In genomic region chr15:75647370-75648155, GRCh38 we compare ENCODE assay signal across 1 cellular context.
TF ChIP-seq lines count a peak whose summit lies in the region.

Gene SNX33, plus strand, starts transcription at chr15:75647912. Its CDS starts 1,191 bp downstream, at chr15:75649103.

TF ChIP-seq in HepG2, 621 proteins besides CTCF, POLR2A, EP300 and RAD21 (continued from another document and continues in another):
- TF ChIP-seq, protein P1, sequence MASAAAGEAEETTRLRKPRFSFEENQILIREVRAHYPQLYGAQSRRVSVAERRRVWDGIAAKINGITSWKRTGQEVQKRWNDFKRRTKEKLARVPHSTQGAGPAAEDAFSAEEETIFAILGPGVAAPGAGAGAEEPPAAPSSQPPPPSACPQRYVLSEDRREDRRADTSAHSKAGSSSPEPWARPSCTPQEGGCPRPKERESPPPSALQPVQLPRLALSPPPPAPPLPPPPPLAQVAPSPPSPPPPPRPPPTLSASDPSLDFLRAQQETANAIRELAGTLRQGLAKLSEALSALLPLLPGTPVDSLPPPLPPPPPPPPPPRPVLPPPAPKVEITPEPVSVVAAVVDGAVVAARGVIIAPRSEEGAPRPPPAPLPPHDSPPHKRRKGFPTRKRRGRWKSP (CRISPR knock-in tag; IDR thresholded peaks at IDR 0.05) = peak; percentile 55; the same call in 1 of the 2 replicates
- TF ChIP-seq ZNF431 (CRISPR knock-in tag; IDR thresholded peaks at IDR 0.05; ENCODE audit: borderline replicate concordance, low read depth) (no peak; the same call in 1 of the 2 replicates), KMT2B (CRISPR knock-in tag; IDR thresholded peaks at IDR 0.05) (no peak; the same call in 1 of the 2 replicates), KAT2B (IDR thresholded peaks at IDR 0.05; ENCODE audit: borderline replicate concordance, low read depth, low read length) (no peak), TBP (CRISPR knock-in tag; IDR thresholded peaks at IDR 0.05) (no peak), KDM4B (CRISPR knock-in tag; IDR thresholded peaks at IDR 0.05) (no peak), NR2F2 (IDR thresholded peaks at IDR 0.05; ENCODE audit: borderline replicate concordance, low read depth) (no peak), RXRB (CRISPR knock-in tag; IDR thresholded peaks at IDR 0.05; ENCODE audit: borderline replicate concordance) (no peak), ARID3A (IDR thresholded peaks at IDR 0.05; ENCODE audit: low read depth, low read length) (no peak), ZNF768 (CRISPR knock-in tag; IDR thresholded peaks at IDR 0.05) (no peak; the same call in 1 of the 2 replicates), ZNF430 (CRISPR knock-in tag; IDR thresholded peaks at IDR 0.05) (no peak; the same call in 1 of the 2 replicates), FOSL2 (CRISPR knock-in tag; IDR thresholded peaks at IDR 0.05) (peak; percentile 9; the same call in 1 of the 2 replicates), ZNF572 (CRISPR knock-in tag; IDR thresholded peaks at IDR 0.05) (peak; percentile 34; the same call in 1 of the 2 replicates), ZSCAN20 (CRISPR knock-in tag; IDR thresholded peaks at IDR 0.05; ENCODE audit: borderline replicate concordance) (no peak), SALL1 (CRISPR knock-in tag; IDR thresholded peaks at IDR 0.05) (no peak; the same call in none of the 2 replicates), NBN (conservative IDR thresholded peaks at IDR 0.05) (no peak), NFIB (CRISPR knock-in tag; IDR thresholded peaks at IDR 0.05; ENCODE audit: borderline replicate concordance) (no peak), SMAD9 (CRISPR knock-in tag; IDR thresholded peaks at IDR 0.05) (0 out of 2 replicates have a peak, but pooled peaks have one; percentile 1), ZNF317 (CRISPR knock-in tag; IDR thresholded peaks at IDR 0.05) (peak; percentile 17; the same call in 1 of the 2 replicates), ZNF143 (CRISPR knock-in tag; IDR thresholded peaks at IDR 0.05) (peak; percentile 45; the same call in 1 of the 2 replicates), TCF7 (IDR thresholded peaks at IDR 0.05; ENCODE audit: low read depth) (no peak), ZNF496 (CRISPR knock-in tag; IDR thresholded peaks at IDR 0.05; ENCODE audit: insufficient replicate concordance) (no peak), GTF3A (CRISPR knock-in tag; conservative IDR thresholded peaks at IDR 0.05) (no peak), CBX1 (IDR thresholded peaks at IDR 0.05; ENCODE audit: low read depth) (no peak), SATB2 (CRISPR knock-in tag; IDR thresholded peaks at IDR 0.05) (no peak), SMARCC2 (IDR thresholded peaks at IDR 0.05) (no peak), MZF1 (CRISPR knock-in tag; IDR thresholded peaks at IDR 0.05; ENCODE audit: borderline replicate concordance) (no peak), RBM39 (IDR thresholded peaks at IDR 0.05; ENCODE audit: low read depth, low read length, poor library complexity, severe bottlenecking) (no peak), ZNF260 (CRISPR knock-in tag; IDR thresholded peaks at IDR 0.05; ENCODE audit: borderline replicate concordance, low read depth) (no peak), SMARCE1 (IDR thresholded peaks at IDR 0.05; ENCODE audit: borderline replicate concordance) (no peak), RFX3 (CRISPR knock-in tag; IDR thresholded peaks at IDR 0.05) (no peak), MIER2 (CRISPR knock-in tag; IDR thresholded peaks at IDR 0.05) (no peak), ZNF713 (CRISPR knock-in tag; IDR thresholded peaks at IDR 0.05) (no peak), U2AF2 (IDR thresholded peaks at IDR 0.05; ENCODE audit: low read depth, low read length) (no peak), ZNF737 (CRISPR knock-in tag; IDR thresholded peaks at IDR 0.05; ENCODE audit: borderline replicate concordance) (no peak), CREB1 (IDR thresholded peaks at IDR 0.05) (0 out of 2 replicates have a peak, but pooled peaks have one; percentile 23), CREB1 (CRISPR knock-in tag; IDR thresholded peaks at IDR 0.05) (no peak), FOXA1 (IDR thresholded peaks at IDR 0.05) (no peak), FOXA1 (CRISPR knock-in tag; IDR thresholded peaks at IDR 0.05) (no peak), ZNF850 (CRISPR knock-in tag; conservative IDR thresholded peaks at IDR 0.05) (peak; percentile 72; the same call in 1 of the 2 replicates), ZNF24 (IDR thresholded peaks at IDR 0.05) (no peak), ZNF160 (CRISPR knock-in tag; IDR thresholded peaks at IDR 0.05) (peak; percentile 23; the same call in 1 of the 2 replicates), TBX2 (CRISPR knock-in tag; IDR thresholded peaks at IDR 0.05; ENCODE audit: borderline replicate concordance) (peak; percentile 38), IKZF1 (IDR thresholded peaks at IDR 0.05) (no peak), ZNF513 (CRISPR knock-in tag; conservative IDR thresholded peaks at IDR 0.05) (no peak), KMT2A (CRISPR knock-in tag; IDR thresholded peaks at IDR 0.05) (no peak; the same call in 1 of the 2 replicates), ZNF180 (CRISPR knock-in tag; IDR thresholded peaks at IDR 0.05; ENCODE audit: borderline replicate concordance, low read depth) (no peak), GATAD1 (CRISPR knock-in tag; IDR thresholded peaks at IDR 0.05) (no peak; the same call in 1 of the 2 replicates), KAT7 (CRISPR knock-in tag; IDR thresholded peaks at IDR 0.05; ENCODE audit: borderline replicate concordance) (peak; percentile 57; the same call in 1 of the 2 replicates), RAD51 (IDR thresholded peaks at IDR 0.05; ENCODE audit: borderline replicate concordance) (no peak)
- TF ChIP-seq, protein P2, sequence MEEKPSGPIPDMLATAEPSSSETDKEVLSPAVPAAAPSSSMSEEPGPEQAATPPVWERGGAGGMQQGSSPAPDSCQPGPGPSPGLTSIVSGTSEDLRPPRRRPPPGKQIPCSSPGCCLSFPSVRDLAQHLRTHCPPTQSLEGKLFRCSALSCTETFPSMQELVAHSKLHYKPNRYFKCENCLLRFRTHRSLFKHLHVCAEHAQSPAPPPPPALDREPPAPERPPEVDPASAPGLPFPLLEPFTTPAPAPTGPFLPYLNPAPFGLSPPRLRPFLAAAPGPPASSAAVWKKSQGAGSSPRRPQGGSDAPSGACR (CRISPR knock-in tag; IDR thresholded peaks at IDR 0.05) = peak; percentile 35; the same call in 1 of the 2 replicates
- TF ChIP-seq, protein P3, sequence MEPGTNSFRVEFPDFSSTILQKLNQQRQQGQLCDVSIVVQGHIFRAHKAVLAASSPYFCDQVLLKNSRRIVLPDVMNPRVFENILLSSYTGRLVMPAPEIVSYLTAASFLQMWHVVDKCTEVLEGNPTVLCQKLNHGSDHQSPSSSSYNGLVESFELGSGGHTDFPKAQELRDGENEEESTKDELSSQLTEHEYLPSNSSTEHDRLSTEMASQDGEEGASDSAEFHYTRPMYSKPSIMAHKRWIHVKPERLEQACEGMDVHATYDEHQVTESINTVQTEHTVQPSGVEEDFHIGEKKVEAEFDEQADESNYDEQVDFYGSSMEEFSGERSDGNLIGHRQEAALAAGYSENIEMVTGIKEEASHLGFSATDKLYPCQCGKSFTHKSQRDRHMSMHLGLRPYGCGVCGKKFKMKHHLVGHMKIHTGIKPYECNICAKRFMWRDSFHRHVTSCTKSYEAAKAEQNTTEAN (CRISPR knock-in tag; conservative IDR thresholded peaks at IDR 0.05) = no peak
- TF ChIP-seq, protein P4, sequence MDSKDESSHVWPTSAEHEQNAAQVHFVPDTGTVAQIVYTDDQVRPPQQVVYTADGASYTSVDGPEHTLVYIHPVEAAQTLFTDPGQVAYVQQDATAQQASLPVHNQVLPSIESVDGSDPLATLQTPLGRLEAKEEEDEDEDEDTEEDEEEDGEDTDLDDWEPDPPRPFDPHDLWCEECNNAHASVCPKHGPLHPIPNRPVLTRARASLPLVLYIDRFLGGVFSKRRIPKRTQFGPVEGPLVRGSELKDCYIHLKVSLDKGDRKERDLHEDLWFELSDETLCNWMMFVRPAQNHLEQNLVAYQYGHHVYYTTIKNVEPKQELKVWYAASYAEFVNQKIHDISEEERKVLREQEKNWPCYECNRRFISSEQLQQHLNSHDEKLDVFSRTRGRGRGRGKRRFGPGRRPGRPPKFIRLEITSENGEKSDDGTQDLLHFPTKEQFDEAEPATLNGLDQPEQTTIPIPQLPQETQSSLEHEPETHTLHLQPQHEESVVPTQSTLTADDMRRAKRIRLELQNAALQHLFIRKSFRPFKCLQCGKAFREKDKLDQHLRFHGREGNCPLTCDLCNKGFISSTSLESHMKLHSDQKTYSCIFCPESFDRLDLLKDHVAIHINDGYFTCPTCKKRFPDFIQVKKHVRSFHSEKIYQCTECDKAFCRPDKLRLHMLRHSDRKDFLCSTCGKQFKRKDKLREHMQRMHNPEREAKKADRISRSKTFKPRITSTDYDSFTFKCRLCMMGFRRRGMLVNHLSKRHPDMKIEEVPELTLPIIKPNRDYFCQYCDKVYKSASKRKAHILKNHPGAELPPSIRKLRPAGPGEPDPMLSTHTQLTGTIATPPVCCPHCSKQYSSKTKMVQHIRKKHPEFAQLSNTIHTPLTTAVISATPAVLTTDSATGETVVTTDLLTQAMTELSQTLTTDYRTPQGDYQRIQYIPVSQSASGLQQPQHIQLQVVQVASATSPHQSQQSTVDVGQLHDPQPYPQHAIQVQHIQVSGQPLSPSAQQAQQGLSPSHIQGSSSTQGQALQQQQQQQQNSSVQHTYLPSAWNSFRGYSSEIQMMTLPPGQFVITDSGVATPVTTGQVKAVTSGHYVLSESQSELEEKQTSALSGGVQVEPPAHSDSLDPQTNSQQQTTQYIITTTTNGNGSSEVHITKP (CRISPR knock-in tag; IDR thresholded peaks at IDR 0.05; ENCODE audit: low read depth) = 0 out of 2 replicates have a peak, but pooled peaks have one; percentile 13
- TF ChIP-seq, protein P5, sequence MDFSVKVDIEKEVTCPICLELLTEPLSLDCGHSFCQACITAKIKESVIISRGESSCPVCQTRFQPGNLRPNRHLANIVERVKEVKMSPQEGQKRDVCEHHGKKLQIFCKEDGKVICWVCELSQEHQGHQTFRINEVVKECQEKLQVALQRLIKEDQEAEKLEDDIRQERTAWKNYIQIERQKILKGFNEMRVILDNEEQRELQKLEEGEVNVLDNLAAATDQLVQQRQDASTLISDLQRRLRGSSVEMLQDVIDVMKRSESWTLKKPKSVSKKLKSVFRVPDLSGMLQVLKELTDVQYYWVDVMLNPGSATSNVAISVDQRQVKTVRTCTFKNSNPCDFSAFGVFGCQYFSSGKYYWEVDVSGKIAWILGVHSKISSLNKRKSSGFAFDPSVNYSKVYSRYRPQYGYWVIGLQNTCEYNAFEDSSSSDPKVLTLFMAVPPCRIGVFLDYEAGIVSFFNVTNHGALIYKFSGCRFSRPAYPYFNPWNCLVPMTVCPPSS (IDR thresholded peaks at IDR 0.05) = no peak
- TF ChIP-seq, protein P6, sequence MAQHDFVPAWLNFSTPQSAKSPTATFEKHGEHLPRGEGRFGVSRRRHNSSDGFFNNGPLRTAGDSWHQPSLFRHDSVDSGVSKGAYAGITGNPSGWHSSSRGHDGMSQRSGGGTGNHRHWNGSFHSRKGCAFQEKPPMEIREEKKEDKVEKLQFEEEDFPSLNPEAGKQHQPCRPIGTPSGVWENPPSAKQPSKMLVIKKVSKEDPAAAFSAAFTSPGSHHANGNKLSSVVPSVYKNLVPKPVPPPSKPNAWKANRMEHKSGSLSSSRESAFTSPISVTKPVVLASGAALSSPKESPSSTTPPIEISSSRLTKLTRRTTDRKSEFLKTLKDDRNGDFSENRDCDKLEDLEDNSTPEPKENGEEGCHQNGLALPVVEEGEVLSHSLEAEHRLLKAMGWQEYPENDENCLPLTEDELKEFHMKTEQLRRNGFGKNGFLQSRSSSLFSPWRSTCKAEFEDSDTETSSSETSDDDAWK (CRISPR knock-in tag; IDR thresholded peaks at IDR 0.05) = no peak
- TF ChIP-seq, protein P7, sequence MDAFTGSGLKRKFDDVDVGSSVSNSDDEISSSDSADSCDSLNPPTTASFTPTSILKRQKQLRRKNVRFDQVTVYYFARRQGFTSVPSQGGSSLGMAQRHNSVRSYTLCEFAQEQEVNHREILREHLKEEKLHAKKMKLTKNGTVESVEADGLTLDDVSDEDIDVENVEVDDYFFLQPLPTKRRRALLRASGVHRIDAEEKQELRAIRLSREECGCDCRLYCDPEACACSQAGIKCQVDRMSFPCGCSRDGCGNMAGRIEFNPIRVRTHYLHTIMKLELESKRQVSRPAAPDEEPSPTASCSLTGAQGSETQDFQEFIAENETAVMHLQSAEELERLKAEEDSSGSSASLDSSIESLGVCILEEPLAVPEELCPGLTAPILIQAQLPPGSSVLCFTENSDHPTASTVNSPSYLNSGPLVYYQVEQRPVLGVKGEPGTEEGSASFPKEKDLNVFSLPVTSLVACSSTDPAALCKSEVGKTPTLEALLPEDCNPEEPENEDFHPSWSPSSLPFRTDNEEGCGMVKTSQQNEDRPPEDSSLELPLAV (CRISPR knock-in tag; conservative IDR thresholded peaks at IDR 0.05; ENCODE audit: low read depth) = no peak
- TF ChIP-seq, protein P8, sequence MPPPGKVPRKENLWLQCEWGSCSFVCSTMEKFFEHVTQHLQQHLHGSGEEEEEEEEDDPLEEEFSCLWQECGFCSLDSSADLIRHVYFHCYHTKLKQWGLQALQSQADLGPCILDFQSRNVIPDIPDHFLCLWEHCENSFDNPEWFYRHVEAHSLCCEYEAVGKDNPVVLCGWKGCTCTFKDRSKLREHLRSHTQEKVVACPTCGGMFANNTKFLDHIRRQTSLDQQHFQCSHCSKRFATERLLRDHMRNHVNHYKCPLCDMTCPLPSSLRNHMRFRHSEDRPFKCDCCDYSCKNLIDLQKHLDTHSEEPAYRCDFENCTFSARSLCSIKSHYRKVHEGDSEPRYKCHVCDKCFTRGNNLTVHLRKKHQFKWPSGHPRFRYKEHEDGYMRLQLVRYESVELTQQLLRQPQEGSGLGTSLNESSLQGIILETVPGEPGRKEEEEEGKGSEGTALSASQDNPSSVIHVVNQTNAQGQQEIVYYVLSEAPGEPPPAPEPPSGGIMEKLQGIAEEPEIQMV (CRISPR knock-in tag; IDR thresholded peaks at IDR 0.05; ENCODE audit: low read depth) = no peak
